ENCODE assay signal across 7 cellular contexts in the genomic region with DNA sequence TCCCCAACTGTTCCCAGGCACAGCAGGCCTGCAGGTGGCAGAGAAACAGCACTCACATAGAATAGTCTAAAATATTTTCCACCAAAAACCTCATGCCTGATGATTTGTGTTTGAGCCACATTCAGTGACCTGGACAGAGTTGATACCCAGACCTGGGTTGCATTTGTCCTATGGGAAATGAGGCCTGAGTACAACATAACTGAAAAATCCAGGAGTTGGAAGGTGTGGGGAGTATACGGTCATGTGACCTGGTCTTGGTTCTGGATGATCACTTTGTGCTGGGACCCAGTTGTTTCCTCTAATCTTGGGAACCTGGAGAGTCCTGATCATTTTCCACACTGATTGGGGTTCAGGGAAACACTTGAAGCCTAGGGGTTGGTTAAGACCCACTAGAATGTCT.
"Had no signal": no experiment of that assay in that cellular context is flagged by ENCODE, and none has a peak within 500 bp of the region (broad histone marks: within the 10 kb centered on the region; RNA-seq: fewer than 3 reads in every experiment).

No MANE protein-coding gene starts in this region.

- H3K4me2 ChIP-seq: KMS-11 had no signal

- FAIRE-seq: HepG2, HTR-8/SVneo had no signal

- DNase-seq: IMR-90, KBM-7, KG1 had no signal

- H3K27ac ChIP-seq: HL-60, KMS-11 had no signal

- ATAC-seq: HepG2 had no signal

- H3K9ac ChIP-seq: KMS-11 had no signal
